13 cellular contexts compared by ENCODE assay signal in genomic region chr2:10355471-10356458, GRCh38. TPM values are rescaled to one million over a fixed set of nuclear protein-coding genes. Genes with fewer than 3 reads are reported as not detected.
DNase-seq lines count a peak whose midpoint lies in the region; ATAC-seq and TF ChIP-seq lines count a peak whose summit lies in the region.
"Had no signal": no experiment of that assay in that cellular context is flagged by ENCODE, and none has a peak within 500 bp of the region (broad histone marks: within the 10 kb centered on the region; RNA-seq: fewer than 3 reads in every experiment).

No MANE protein-coding gene starts in this region.

- TF ChIP-seq CTCF in body of pancreas (IDR thresholded peaks at IDR 0.05) (no peak), lower leg skin (IDR thresholded peaks at IDR 0.05) (no peak)

- TF ChIP-seq POLR2A in body of pancreas (IDR thresholded peaks at IDR 0.05) (peak in 1 of 3 donors; percentile 46), lower leg skin (IDR thresholded peaks at IDR 0.05) (no peak)

- no peaks in the 10 kb centered on the region for H3K9me3 ChIP-seq in body of pancreas

- 49 to 61% methylated on average over 17 of the region's 18 CpGs for WGBS in body of pancreas, 2 donors
- WGBS in lower leg skin, 2 donors: 87 to 91% methylated on average over 18 of the region's 18 CpGs

- H3K4me1 Mint-ChIP-seq in stimulated activated naive CD8-positive, alpha-beta T cell treated with anti-CD3 and anti-CD28 coated beads, Interleukin-15, amount 100 ng/mL, for 72 hours: peaks cover 71% of the 10 kb centered on the region

- H3K9me3 Mint-ChIP-seq in stimulated activated naive CD8-positive, alpha-beta T cell treated with anti-CD3 and anti-CD28 coated beads, Interleukin-15, amount 100 ng/mL, for 72 hours: no peaks in the 10 kb centered on the region

- DNase-seq in stimulated activated naive CD8-positive, alpha-beta T cell treated with anti-CD3 and anti-CD28 coated beads, Interleukin-15, Interleukin-2, amounts not matched to agents 100 U/mL and 50 U/mL, for 24 hours: no peak
- no peak for DNase-seq in stimulated activated naive CD8-positive, alpha-beta T cell treated with anti-CD3 and anti-CD28 coated beads, Interleukin-15, amount 100 ng/mL, for 72 hours
- DNase-seq in NCI-H2171 (lab: John Stamatoyannopoulos, UW) (peak; percentile 86), body of pancreas (peak in 2 of 4 donors; percentile 67 to 69), lower leg skin (ENCODE audit: low spot score in 2 of 2) (no peak), anterior cingulate cortex (lab: John Stamatoyannopoulos, UW) (no peak), HuH-7 (ENCODE audit: low spot score) (no peak)
- DNase-seq: activated CD4-positive, alpha-beta T cell treated with anti-CD3 and anti-CD28 coated beads for 1 hour; activated effector memory CD4-positive, alpha-beta T cell treated with Interleukin-2 at 50 U/mL for 16 hours; GDM1; mesendoderm had no signal

- no peaks in the 10 kb centered on the region for H3K36me3 ChIP-seq in body of pancreas (replicated peaks in 1 of 2; ENCODE audit: insufficient read depth in 1 of 2, low read depth in 2 of 2)
- H3K36me3 ChIP-seq: cardiac muscle cell had no signal

- H3K4me3 ChIP-seq in body of pancreas: no peak overlapping the region
- no peak overlapping the region for H3K4me3 ChIP-seq in lower leg skin (ENCODE audit: low read depth, poor library complexity, severe bottlenecking)
- H3K4me3 ChIP-seq: cardiac muscle cell had no signal

- peaks cover 43% of the 10 kb centered on the region for H3K4me1 ChIP-seq in body of pancreas

- no peaks in the 10 kb centered on the region for H3K27me3 Mint-ChIP-seq in stimulated activated naive CD8-positive, alpha-beta T cell treated with anti-CD3 and anti-CD28 coated beads, Interleukin-15, amount 100 ng/mL, for 72 hours

- peak overlapping the region; percentile 67 to 79 (median 75) for H3K27ac ChIP-seq in body of pancreas
- H3K27ac ChIP-seq: cardiac muscle cell had no signal

- intact Hi-C loops in body of pancreas (cut with DNase I): no loop called here
- intact Hi-C loops in lower leg skin (cut with DNase I; ENCODE audit: low total_unique reads): no loop called here

- no peaks in the 10 kb centered on the region for H3K27me3 ChIP-seq in body of pancreas
- H3K27me3 ChIP-seq: cardiac muscle cell had no signal

- peak overlapping the region in 1 of 2 donors; percentile 6 for H3K4me3 Mint-ChIP-seq in stimulated activated naive CD8-positive, alpha-beta T cell treated with anti-CD3 and anti-CD28 coated beads, Interleukin-15, amount 100 ng/mL, for 72 hours

- H3K27ac Mint-ChIP-seq in stimulated activated naive CD8-positive, alpha-beta T cell treated with anti-CD3 and anti-CD28 coated beads, Interleukin-15, amount 100 ng/mL, for 72 hours: peak overlapping the region in 1 of 2 donors; percentile 63

- peak; percentile 44 for ATAC-seq in stimulated activated naive CD8-positive, alpha-beta T cell treated with anti-CD3 and anti-CD28 coated beads, Interleukin-15, Interleukin-2, amounts not matched to agents 100 U/mL and 50 U/mL, for 24 hours
- ATAC-seq in stimulated activated naive CD8-positive, alpha-beta T cell treated with anti-CD3 and anti-CD28 coated beads, Interleukin-15, amount 100 ng/mL, for 72 hours: no peak
- ATAC-seq in body of pancreas (peak; percentile 86), GM19324 (IDR thresholded peaks at IDR 0.05; ENCODE audit: low FRiP score, unreplicated experiment) (no peak)

RNA-seq across cellular contexts. Expression of gene HPCAL1, which starts 53.1 kb away (rescaled TPM):
- total RNA-seq in body of pancreas: 10 to 100 TPM; 41.0 to 66.3 TPM
- 10 to 100 TPM; 26.4 to 45.7 (median 36.9) TPM for total RNA-seq in lower leg skin

Comparison
In these comparisons a context has a peak if more than half of its experiments do, and no peak if none do; other contexts are left out.
1. ATAC-seq: peak in stimulated activated naive CD8-positive, alpha-beta T cell treated with anti-CD3 and anti-CD28 coated beads, Interleukin-15, Interleukin-2, amounts not matched to agents 100 U/mL and 50 U/mL, for 24 hours (single experiment) and body of pancreas (single experiment); none in stimulated activated naive CD8-positive, alpha-beta T cell treated with anti-CD3 and anti-CD28 coated beads, Interleukin-15, amount 100 ng/mL, for 72 hours (single experiment) and GM19324 (single experiment).